In genomic region chr1:3785045-3785444, GRCh38 we compare ENCODE assay signal across 1 cellular context.
TF ChIP-seq lines count a peak whose summit lies in the region.

No MANE protein-coding gene starts in this region.

TF ChIP-seq in liver, 16 proteins besides CTCF, POLR2A, EP300 and RAD21 (continued from another document):
- no peak for TF ChIP-seq REST (IDR thresholded peaks at IDR 0.05)
